ENCODE assay signal across 12 cellular contexts in the genomic region with DNA sequence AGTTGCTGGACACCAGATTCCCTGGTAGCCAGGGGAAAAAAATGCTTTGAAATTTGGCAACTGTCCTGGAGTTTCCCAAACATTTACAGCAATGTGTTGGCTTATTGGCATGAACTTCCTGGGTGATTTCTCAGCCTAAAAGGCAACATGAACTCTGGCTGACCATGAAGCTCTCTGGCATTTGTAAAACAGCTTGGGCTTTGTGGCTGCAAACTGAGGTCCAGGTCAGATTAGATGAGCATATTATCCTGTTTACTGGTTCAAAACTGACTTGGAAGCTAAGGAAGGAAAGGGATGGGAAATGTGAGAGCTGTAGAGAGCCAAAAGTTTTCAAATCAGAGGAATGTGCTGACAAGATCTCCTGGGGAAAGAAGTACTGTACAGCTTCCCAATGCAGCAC.
A peak's percentile ranks its signal among the peaks of the same experiment; 100 is the strongest.
DNase-seq lines count a peak whose midpoint lies in the region; ATAC-seq and TF ChIP-seq lines count a peak whose summit lies in the region.
"Had no signal": no experiment of that assay in that cellular context is flagged by ENCODE, and none has a peak within 500 bp of the region (broad histone marks: within the 10 kb centered on the region; RNA-seq: fewer than 3 reads in every experiment).

No MANE protein-coding gene starts in this region.

- no peaks in the 10 kb centered on the region for H3K79me2 ChIP-seq in ACC112 (ENCODE audit: control insufficient read depth, insufficient read depth, low read length, unreplicated experiment)
- H3K79me2 ChIP-seq in Karpas-422 (ENCODE audit: low read length) = no peaks in the 10 kb centered on the region

- ATAC-seq in GM21576 (IDR thresholded peaks at IDR 0.05; ENCODE audit: unreplicated experiment) = no peak

- TF ChIP-seq CTCF in Peyer's patch (IDR thresholded peaks at IDR 0.05) (no peak), A673 (conservative IDR thresholded peaks at IDR 0.05; ENCODE audit: low read depth, low read length) (no peak)

- peak overlapping the region; percentile 45 for H3K27ac ChIP-seq in ACC112 (ENCODE audit: low read depth, low read length)
- no peak overlapping the region for H3K27ac ChIP-seq in Karpas-422 (ENCODE audit: low read length)
- H3K27ac ChIP-seq in Peyer's patch = peak overlapping the region in 1 of 4 donors; percentile 38
- H3K27ac ChIP-seq in A673 (ENCODE audit: low read depth, low read length, poor library complexity, severe bottlenecking) = no peak overlapping the region
- H3K27ac ChIP-seq: BLaER1 had no signal

- no peaks in the 10 kb centered on the region for H3K9me2 ChIP-seq in Karpas-422 (replicated peaks; ENCODE audit: insufficient read depth, low read length)

- peaks cover 31% of the 10 kb centered on the region for H3K4me1 ChIP-seq in ACC112 (ENCODE audit: control insufficient read depth, insufficient read depth, low read length, unreplicated experiment)
- H3K4me1 ChIP-seq in Karpas-422 (ENCODE audit: low read length) = no peaks in the 10 kb centered on the region
- peaks cover 0 to 11% (median 0%) of the 10 kb centered on the region in 4 donors for H3K4me1 ChIP-seq in Peyer's patch
- H3K4me1 ChIP-seq in A673 (ENCODE audit: insufficient read depth, low read length, poor library complexity, severe bottlenecking) = peaks cover 12% of the 10 kb centered on the region
- H3K4me1 ChIP-seq: BLaER1, HAP-1 had no signal

- no peak overlapping the region for H3K4me2 ChIP-seq in Karpas-422 (ENCODE audit: low read depth, low read length, poor library complexity, severe bottlenecking)
- H3K4me2 ChIP-seq: BLaER1 had no signal

- no peak overlapping the region for H3K4me3 ChIP-seq in ACC112 (ENCODE audit: low read depth, low read length)
- H3K4me3 ChIP-seq in Karpas-422 (ENCODE audit: low read length) = no peak overlapping the region
- H3K4me3 ChIP-seq in Peyer's patch = no peak overlapping the region
- no peak overlapping the region for H3K4me3 ChIP-seq in A673 (ENCODE audit: low read depth, low read length, poor library complexity, severe bottlenecking)
- H3K4me3 ChIP-seq: BLaER1, HAP-1 had no signal

- POLR2A ChIA-PET in A673 (lab: Charles Lee; ENCODE audit: low non-redundant PET) = no interaction called here

- BruUV-seq in A673 (replicated peaks; lab: Mats Ljungman, UMichigan) = no TSS peak

- H3K27me3 ChIP-seq in ACC112 (ENCODE audit: insufficient read depth, low read length) (no peaks in the 10 kb centered on the region), Karpas-422 (ENCODE audit: low read length) (no peaks in the 10 kb centered on the region), Peyer's patch (no peaks in the 10 kb centered on the region), A673 (replicated peaks; ENCODE audit: insufficient read depth, low read depth, low read length, poor library complexity) (no peaks in the 10 kb centered on the region)
- H3K27me3 ChIP-seq: BLaER1 had no signal

- H2AFZ ChIP-seq in ACC112 (ENCODE audit: low read length, unreplicated experiment) (no peak overlapping the region), Karpas-422 (ENCODE audit: low read length) (no peak overlapping the region)

- no peak for TF ChIP-seq POLR2A in Peyer's patch (IDR thresholded peaks at IDR 0.05)

- H4K20me1 ChIP-seq in Karpas-422 (ENCODE audit: insufficient read depth, low read depth, low read length) = no peaks in the 10 kb centered on the region
- H4K20me1 ChIP-seq: BLaER1 had no signal

- CTCF ChIA-PET in A673 (lab: Charles Lee) = no interaction called here

- H3K9me3 ChIP-seq in Karpas-422 (ENCODE audit: low read length) = no peaks in the 10 kb centered on the region
- H3K9me3 ChIP-seq in Peyer's patch = no peaks in the 10 kb centered on the region
- no peaks in the 10 kb centered on the region for H3K9me3 ChIP-seq in A673 (ENCODE audit: low read depth, low read length, poor library complexity, severe bottlenecking)
- H3K9me3 ChIP-seq: BLaER1, HAP-1 had no signal

- intact Hi-C loops in A673 (cut with micrococcal nuclease; ENCODE audit: unreplicated experiment) = no loop called here

- peak; percentile 91 for DNase-seq in LHCN-M2 (ENCODE audit: low read depth)
- peak; percentile 27 to 68 for DNase-seq in dermis microvascular lymphatic vessel endothelial cell (ENCODE audit: low read depth in 2 of 2)
- peak; percentile 31 for DNase-seq in mucosa of gallbladder (ENCODE audit: low spot score)
- no peak for DNase-seq in Karpas-422
- DNase-seq in Peyer's patch = no peak
- no peak for DNase-seq in A673 (ENCODE audit: low spot score)
- DNase-seq: activated naive CD4-positive, alpha-beta T cell treated with anti-CD3 and anti-CD28 coated beads, Interleukin-2, amount 10 ng/mL, durations not matched to agents 7 days and 5 days; NCI-H446 treated with DMSO at 0.1 percent for 48 hours had no signal

- no peak overlapping the region for H3K9ac ChIP-seq in Karpas-422 (ENCODE audit: low read length)
- H3K9ac ChIP-seq: BLaER1 had no signal

- H3K36me3 ChIP-seq in ACC112 (ENCODE audit: insufficient read depth, low read length) (peaks cover 9% of the 10 kb centered on the region; the same call in 1 of the 2 replicates), Karpas-422 (ENCODE audit: insufficient read depth, low read length) (no peaks in the 10 kb centered on the region), Peyer's patch (no peaks in the 10 kb centered on the region), A673 (ENCODE audit: insufficient read depth, low read length, poor library complexity, severe bottlenecking) (no peaks in the 10 kb centered on the region)
- H3K36me3 ChIP-seq: BLaER1, HAP-1 had no signal

Comparison
In these comparisons a context has a peak if more than half of its experiments do, and no peak if none do; other contexts are left out.
1. DNase-seq: peak in LHCN-M2 (single experiment), dermis microvascular lymphatic vessel endothelial cell (2 of 2) and mucosa of gallbladder (single experiment); none in Karpas-422 (single experiment), Peyer's patch (0 of 3) and A673 (single experiment).